ENCODE assay signal across 12 cellular contexts in the genomic region with DNA sequence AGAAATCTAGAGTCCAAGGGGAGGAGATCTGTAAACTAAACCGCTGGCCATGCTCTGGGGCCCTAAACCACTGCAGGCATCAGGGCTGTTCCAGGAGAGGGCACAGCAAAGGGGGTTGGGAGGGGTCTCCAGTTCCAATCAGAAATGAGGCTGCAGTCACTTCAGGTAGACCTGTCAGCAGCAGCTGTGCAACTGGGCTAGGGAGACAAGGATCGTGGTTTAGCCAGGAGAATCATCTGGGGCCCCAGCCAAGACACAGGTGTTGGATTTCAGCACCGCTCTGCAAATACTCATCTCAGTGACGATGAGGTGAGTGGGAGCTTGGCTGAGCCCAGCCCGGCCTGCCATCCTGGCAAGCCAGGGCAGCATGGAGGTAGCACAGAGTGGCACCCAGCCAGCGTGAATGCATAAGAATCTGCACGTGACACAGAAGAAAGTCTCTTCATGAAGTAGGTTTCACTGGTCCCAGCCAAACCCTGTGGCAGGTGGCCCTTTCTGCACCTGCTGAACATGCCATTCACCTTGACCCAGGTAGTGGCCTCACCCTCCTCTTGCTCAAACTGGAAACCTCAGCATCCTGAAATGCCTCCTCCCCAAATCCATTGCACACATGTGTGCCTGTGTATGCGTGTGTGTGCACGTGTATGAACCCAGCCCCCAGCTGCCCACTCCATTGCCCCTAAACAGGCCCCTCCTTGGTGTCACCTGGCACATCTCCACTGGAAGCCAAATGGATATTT. TPM values are rescaled to one million over a fixed set of nuclear protein-coding genes. Genes with fewer than 3 reads are reported as not detected.
A peak's percentile ranks its signal among the peaks of the same experiment; 100 is the strongest.
DNase-seq lines count a peak whose midpoint lies in the region; ATAC-seq and TF ChIP-seq lines count a peak whose summit lies in the region.
"Had no signal": no experiment of that assay in that cellular context is flagged by ENCODE, and none has a peak within 500 bp of the region (broad histone marks: within the 10 kb centered on the region; RNA-seq: fewer than 3 reads in every experiment).

No MANE protein-coding gene starts in this region.

- H3K27ac ChIP-seq in body of pancreas (no peak overlapping the region), upper lobe of right lung (no peak overlapping the region)

- H3K9me3 ChIP-seq in body of pancreas (no peaks in the 10 kb centered on the region), upper lobe of right lung (no peaks in the 10 kb centered on the region)

- DNase-seq in stimulated activated CD4-positive, alpha-beta T cell treated with anti-CD3 and anti-CD28 coated beads, Interleukin-15, amount 100 ng/mL, for 24 hours, result peak; percentile 1
- no peak for DNase-seq in stimulated activated CD4-positive, alpha-beta T cell treated with anti-CD3 and anti-CD28 coated beads, Interleukin-2, amount 100 ng/mL, for 24 hours
- DNase-seq in body of pancreas (peak; percentile 17 to 58 (median 46)), mesenteric fat pad (ENCODE audit: low spot score) (peak; percentile 89), upper lobe of right lung (peak; percentile 91), iPS-NIHi11 (ENCODE audit: low spot score) (no peak)
- DNase-seq: IMR-90, midbrain, NCI-H524 had no signal

- no peak for TF ChIP-seq POLR2A in body of pancreas (IDR thresholded peaks at IDR 0.05)

- H3K27me3 ChIP-seq in body of pancreas, result no peaks in the 10 kb centered on the region
- no peaks in the 10 kb centered on the region for H3K27me3 ChIP-seq in upper lobe of right lung

- WGBS in body of pancreas, 2 donors, result 68 to 69% methylated on average over 9 of the region's 9 CpGs

- intact Hi-C loops in body of pancreas (cut with DNase I), result no loop called here
- intact Hi-C loops in upper lobe of right lung (cut with DNase I), result no loop called here

- H3K36me3 ChIP-seq in body of pancreas (replicated peaks in 1 of 2; ENCODE audit: insufficient read depth in 1 of 2, low read depth in 2 of 2), result no peaks in the 10 kb centered on the region
- H3K36me3 ChIP-seq in upper lobe of right lung, result no peaks in the 10 kb centered on the region

- ATAC-seq in body of pancreas, result no peak
- peak; percentile 58 for ATAC-seq in upper lobe of right lung
- no peak for ATAC-seq in GM19467 (IDR thresholded peaks at IDR 0.05; ENCODE audit: unreplicated experiment)
- no peak for ATAC-seq in GM19351 (IDR thresholded peaks at IDR 0.05; ENCODE audit: unreplicated experiment)
- ATAC-seq: stimulated activated naive CD8-positive, alpha-beta T cell treated with anti-CD3 and anti-CD28 coated beads, Interleukin-15, amount 100 ng/mL, for 72 hours had no signal

- H3K4me1 ChIP-seq in body of pancreas, result no peaks in the 10 kb centered on the region
- peaks cover 4% of the 10 kb centered on the region for H3K4me1 ChIP-seq in upper lobe of right lung

- TF ChIP-seq CTCF in body of pancreas (IDR thresholded peaks at IDR 0.05), result no peak
- no peak for TF ChIP-seq CTCF in upper lobe of right lung (IDR thresholded peaks at IDR 0.05)

- no peak overlapping the region for H3K4me3 ChIP-seq in body of pancreas
- no peak overlapping the region for H3K4me3 ChIP-seq in upper lobe of right lung

RNA-seq across cellular contexts. Expression of gene GPRIN2, which starts 9.7 kb away (rescaled TPM):
- total RNA-seq in body of pancreas (10 to 100 TPM; 15.8 to 16.3 TPM), mesenteric fat pad (not detected), upper lobe of right lung (56.2 TPM)

RNA-seq across cellular contexts. Expression of gene SYT15, which starts 32.2 kb away (rescaled TPM):
- total RNA-seq in body of pancreas, result 1 to 10 TPM; 3.4 to 6.3 TPM
- 6.3 TPM for total RNA-seq in mesenteric fat pad
- total RNA-seq in upper lobe of right lung, result 45.4 TPM

Comparison
In these comparisons a context has a peak if more than half of its experiments do, and no peak if none do; other contexts are left out.
1. DNase-seq: peak in stimulated activated CD4-positive, alpha-beta T cell treated with anti-CD3 and anti-CD28 coated beads, Interleukin-15, amount 100 ng/mL, for 24 hours (single experiment), body of pancreas (4 of 4), mesenteric fat pad (single experiment) and upper lobe of right lung (single experiment); none in stimulated activated CD4-positive, alpha-beta T cell treated with anti-CD3 and anti-CD28 coated beads, Interleukin-2, amount 100 ng/mL, for 24 hours (0 of 2) and iPS-NIHi11 (single experiment).
2. RNA of gene GPRIN2, which starts 9.7 kb away (total RNA-seq): 56.2 TPM in upper lobe of right lung (single experiment) and 15.8 to 16.3 TPM in body of pancreas; not detected in mesenteric fat pad (single experiment); every median in the first group is over 10 times any median in the second.